Comparison of ENCODE assay signal across 1 cellular context in the genomic region with DNA sequence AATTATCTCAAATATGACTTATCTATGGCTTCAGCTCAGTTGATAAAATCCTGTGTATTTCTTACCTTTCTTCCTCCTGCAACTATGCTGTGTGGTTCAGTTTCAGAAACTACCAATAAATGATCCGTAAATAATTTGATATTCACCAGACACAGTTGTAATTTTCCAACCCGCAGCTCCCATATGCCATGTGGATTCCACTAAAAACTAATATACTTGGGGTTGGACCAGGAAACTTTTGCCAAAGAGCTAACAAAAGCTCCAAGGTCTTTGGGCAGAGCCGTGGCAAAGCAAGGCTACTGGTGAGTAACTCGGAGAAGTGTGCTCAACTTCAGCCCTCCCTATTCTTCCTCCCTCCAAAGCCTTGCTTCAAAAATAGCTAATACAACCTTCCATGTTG.
TF ChIP-seq lines count a peak whose summit lies in the region.

No MANE protein-coding gene starts in this region.

TF ChIP-seq in HEK293, 187 proteins besides CTCF, POLR2A, EP300 and RAD21 (continued from another document):
- TF ChIP-seq, protein P1, sequence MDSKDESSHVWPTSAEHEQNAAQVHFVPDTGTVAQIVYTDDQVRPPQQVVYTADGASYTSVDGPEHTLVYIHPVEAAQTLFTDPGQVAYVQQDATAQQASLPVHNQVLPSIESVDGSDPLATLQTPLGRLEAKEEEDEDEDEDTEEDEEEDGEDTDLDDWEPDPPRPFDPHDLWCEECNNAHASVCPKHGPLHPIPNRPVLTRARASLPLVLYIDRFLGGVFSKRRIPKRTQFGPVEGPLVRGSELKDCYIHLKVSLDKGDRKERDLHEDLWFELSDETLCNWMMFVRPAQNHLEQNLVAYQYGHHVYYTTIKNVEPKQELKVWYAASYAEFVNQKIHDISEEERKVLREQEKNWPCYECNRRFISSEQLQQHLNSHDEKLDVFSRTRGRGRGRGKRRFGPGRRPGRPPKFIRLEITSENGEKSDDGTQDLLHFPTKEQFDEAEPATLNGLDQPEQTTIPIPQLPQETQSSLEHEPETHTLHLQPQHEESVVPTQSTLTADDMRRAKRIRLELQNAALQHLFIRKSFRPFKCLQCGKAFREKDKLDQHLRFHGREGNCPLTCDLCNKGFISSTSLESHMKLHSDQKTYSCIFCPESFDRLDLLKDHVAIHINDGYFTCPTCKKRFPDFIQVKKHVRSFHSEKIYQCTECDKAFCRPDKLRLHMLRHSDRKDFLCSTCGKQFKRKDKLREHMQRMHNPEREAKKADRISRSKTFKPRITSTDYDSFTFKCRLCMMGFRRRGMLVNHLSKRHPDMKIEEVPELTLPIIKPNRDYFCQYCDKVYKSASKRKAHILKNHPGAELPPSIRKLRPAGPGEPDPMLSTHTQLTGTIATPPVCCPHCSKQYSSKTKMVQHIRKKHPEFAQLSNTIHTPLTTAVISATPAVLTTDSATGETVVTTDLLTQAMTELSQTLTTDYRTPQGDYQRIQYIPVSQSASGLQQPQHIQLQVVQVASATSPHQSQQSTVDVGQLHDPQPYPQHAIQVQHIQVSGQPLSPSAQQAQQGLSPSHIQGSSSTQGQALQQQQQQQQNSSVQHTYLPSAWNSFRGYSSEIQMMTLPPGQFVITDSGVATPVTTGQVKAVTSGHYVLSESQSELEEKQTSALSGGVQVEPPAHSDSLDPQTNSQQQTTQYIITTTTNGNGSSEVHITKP (tag by site-specific recombination; IDR thresholded peaks at IDR 0.05), result peak; percentile 39; the same call in 1 of the 2 replicates
- TF ChIP-seq, protein P2, sequence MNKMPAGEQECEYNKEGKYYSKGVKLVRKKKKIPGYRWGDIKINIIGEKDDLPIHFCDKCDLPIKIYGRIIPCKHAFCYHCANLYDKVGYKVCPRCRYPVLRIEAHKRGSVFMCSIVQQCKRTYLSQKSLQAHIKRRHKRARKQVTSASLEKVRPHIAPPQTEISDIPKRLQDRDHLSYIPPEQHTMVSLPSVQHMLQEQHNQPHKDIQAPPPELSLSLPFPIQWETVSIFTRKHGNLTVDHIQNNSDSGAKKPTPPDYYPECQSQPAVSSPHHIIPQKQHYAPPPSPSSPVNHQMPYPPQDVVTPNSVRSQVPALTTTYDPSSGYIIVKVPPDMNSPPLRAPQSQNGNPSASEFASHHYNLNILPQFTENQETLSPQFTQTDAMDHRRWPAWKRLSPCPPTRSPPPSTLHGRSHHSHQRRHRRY (tag by site-specific recombination; IDR thresholded peaks at IDR 0.05), result no peak
- TF ChIP-seq ZFHX2 (tag by site-specific recombination; conservative IDR thresholded peaks at IDR 0.05), result no peak
